In the genomic region with DNA sequence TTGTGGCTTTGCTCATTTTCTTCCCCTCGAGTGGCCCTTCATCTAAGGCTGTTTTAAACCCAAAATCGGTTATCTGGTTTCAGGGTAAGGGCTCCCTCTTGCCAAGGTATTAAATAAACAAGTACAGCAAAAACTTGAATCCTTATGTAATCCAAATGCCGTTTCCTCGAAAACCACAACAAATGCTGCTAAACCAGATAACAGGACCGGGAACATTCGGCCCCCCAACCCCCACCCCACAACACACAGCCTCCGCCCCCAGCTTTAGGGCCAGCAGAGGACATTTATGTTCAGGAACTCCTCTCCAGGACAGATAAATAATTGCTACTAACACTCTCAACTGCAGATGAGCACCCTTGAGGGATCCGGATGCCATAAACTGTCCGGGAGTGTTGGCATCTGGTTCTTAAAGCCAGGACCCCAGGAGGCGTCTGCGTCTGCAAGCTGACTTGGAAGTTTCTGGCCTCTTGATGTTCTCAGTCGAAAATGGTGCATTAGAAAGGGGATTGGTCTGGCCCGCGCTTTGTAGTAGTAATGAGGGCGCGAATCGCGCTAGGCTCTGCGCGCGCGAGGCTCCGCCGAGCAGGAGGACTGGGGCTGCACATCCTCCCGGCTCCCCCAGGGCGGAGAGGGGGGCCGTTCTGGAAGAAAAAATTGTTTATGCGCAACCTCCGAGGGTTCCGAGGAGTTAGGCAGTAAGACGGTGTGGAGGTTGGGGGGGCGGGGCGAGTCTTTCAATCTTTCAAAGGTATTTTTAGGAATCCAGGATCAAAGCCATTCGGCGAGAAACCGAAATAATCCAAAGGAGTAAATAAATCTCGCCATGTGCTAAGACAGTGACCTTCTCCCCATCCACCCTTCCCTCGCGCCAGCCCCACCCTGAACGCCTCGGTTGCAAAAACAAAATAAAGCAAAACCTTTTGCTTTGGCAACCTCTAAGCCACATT, we compare ENCODE assay signal across 1 cellular context.
TF ChIP-seq lines count a peak whose summit lies in the region.

No MANE protein-coding gene starts in this region.

TF ChIP-seq in HepG2, 621 proteins besides CTCF, POLR2A, EP300 and RAD21 (continued from another document and continues in another):
- TF ChIP-seq ZNF256 (CRISPR knock-in tag; conservative IDR thresholded peaks at IDR 0.05) (no peak), MTA1 (CRISPR knock-in tag; IDR thresholded peaks at IDR 0.05; ENCODE audit: borderline replicate concordance) (no peak), KDM5B (CRISPR knock-in tag; IDR thresholded peaks at IDR 0.05; ENCODE audit: borderline replicate concordance) (peak; percentile 39; the same call in 1 of the 2 replicates), ZNF878 (CRISPR knock-in tag; IDR thresholded peaks at IDR 0.05) (no peak), ZFP37 (CRISPR knock-in tag; IDR thresholded peaks at IDR 0.05; ENCODE audit: borderline replicate concordance) (no peak), ZMAT3 (CRISPR knock-in tag; conservative IDR thresholded peaks at IDR 0.05) (no peak), CBX2 (IDR thresholded peaks at IDR 0.05; ENCODE audit: low read depth, low read length) (no peak), CBX2 (CRISPR knock-in tag; IDR thresholded peaks at IDR 0.05; ENCODE audit: low read depth) (no peak), FLYWCH1 (CRISPR knock-in tag; IDR thresholded peaks at IDR 0.05) (no peak), ZNF562 (CRISPR knock-in tag; IDR thresholded peaks at IDR 0.05; ENCODE audit: borderline replicate concordance) (no peak), RFX1 (IDR thresholded peaks at IDR 0.05) (no peak), RBFOX2 (IDR thresholded peaks at IDR 0.05; ENCODE audit: low read depth, low read length) (peak; percentile 19; the same call in 1 of the 2 replicates), ZNF225 (CRISPR knock-in tag; IDR thresholded peaks at IDR 0.05) (0 out of 2 replicates have a peak, but pooled peaks have one; percentile 40), HIVEP1 (CRISPR knock-in tag; IDR thresholded peaks at IDR 0.05) (0 out of 2 replicates have a peak, but pooled peaks have one; percentile 52), AGO1 (IDR thresholded peaks at IDR 0.05; ENCODE audit: low read depth, low read length, poor library complexity, severe bottlenecking) (no peak), ZNF441 (CRISPR knock-in tag; IDR thresholded peaks at IDR 0.05; ENCODE audit: borderline replicate concordance) (no peak), CHD4 (IDR thresholded peaks at IDR 0.05; ENCODE audit: borderline replicate concordance, low read length) (peak; percentile 65; the same call in 1 of the 2 replicates), CREM (IDR thresholded peaks at IDR 0.05) (0 out of 2 replicates have a peak, but pooled peaks have one; percentile 13), CREM (CRISPR knock-in tag; IDR thresholded peaks at IDR 0.05) (no peak), ZNF777 (CRISPR knock-in tag; IDR thresholded peaks at IDR 0.05) (no peak), SIX1 (CRISPR knock-in tag; IDR thresholded peaks at IDR 0.05; ENCODE audit: borderline replicate concordance) (no peak)
- TF ChIP-seq, protein P1, sequence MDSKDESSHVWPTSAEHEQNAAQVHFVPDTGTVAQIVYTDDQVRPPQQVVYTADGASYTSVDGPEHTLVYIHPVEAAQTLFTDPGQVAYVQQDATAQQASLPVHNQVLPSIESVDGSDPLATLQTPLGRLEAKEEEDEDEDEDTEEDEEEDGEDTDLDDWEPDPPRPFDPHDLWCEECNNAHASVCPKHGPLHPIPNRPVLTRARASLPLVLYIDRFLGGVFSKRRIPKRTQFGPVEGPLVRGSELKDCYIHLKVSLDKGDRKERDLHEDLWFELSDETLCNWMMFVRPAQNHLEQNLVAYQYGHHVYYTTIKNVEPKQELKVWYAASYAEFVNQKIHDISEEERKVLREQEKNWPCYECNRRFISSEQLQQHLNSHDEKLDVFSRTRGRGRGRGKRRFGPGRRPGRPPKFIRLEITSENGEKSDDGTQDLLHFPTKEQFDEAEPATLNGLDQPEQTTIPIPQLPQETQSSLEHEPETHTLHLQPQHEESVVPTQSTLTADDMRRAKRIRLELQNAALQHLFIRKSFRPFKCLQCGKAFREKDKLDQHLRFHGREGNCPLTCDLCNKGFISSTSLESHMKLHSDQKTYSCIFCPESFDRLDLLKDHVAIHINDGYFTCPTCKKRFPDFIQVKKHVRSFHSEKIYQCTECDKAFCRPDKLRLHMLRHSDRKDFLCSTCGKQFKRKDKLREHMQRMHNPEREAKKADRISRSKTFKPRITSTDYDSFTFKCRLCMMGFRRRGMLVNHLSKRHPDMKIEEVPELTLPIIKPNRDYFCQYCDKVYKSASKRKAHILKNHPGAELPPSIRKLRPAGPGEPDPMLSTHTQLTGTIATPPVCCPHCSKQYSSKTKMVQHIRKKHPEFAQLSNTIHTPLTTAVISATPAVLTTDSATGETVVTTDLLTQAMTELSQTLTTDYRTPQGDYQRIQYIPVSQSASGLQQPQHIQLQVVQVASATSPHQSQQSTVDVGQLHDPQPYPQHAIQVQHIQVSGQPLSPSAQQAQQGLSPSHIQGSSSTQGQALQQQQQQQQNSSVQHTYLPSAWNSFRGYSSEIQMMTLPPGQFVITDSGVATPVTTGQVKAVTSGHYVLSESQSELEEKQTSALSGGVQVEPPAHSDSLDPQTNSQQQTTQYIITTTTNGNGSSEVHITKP (CRISPR knock-in tag; IDR thresholded peaks at IDR 0.05; ENCODE audit: low read depth), result 0 out of 2 replicates have a peak, but pooled peaks have one; percentile 18
- TF ChIP-seq, protein P2, sequence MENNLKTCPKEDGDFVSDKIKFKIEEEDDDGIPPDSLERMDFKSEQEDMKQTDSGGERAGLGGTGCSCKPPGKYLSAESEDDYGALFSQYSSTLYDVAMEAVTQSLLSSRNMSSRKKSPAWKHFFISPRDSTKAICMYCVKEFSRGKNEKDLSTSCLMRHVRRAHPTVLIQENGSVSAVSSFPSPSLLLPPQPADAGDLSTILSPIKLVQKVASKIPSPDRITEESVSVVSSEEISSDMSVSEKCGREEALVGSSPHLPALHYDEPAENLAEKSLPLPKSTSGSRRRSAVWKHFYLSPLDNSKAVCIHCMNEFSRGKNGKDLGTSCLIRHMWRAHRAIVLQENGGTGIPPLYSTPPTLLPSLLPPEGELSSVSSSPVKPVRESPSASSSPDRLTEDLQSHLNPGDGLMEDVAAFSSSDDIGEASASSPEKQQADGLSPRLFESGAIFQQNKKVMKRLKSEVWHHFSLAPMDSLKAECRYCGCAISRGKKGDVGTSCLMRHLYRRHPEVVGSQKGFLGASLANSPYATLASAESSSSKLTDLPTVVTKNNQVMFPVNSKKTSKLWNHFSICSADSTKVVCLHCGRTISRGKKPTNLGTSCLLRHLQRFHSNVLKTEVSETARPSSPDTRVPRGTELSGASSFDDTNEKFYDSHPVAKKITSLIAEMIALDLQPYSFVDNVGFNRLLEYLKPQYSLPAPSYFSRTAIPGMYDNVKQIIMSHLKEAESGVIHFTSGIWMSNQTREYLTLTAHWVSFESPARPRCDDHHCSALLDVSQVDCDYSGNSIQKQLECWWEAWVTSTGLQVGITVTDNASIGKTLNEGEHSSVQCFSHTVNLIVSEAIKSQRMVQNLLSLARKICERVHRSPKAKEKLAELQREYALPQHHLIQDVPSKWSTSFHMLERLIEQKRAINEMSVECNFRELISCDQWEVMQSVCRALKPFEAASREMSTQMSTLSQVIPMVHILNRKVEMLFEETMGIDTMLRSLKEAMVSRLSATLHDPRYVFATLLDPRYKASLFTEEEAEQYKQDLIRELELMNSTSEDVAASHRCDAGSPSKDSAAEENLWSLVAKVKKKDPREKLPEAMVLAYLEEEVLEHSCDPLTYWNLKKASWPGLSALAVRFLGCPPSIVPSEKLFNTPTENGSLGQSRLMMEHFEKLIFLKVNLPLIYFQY (CRISPR knock-in tag; IDR thresholded peaks at IDR 0.05; ENCODE audit: borderline replicate concordance), result no peak
- TF ChIP-seq, protein P3, sequence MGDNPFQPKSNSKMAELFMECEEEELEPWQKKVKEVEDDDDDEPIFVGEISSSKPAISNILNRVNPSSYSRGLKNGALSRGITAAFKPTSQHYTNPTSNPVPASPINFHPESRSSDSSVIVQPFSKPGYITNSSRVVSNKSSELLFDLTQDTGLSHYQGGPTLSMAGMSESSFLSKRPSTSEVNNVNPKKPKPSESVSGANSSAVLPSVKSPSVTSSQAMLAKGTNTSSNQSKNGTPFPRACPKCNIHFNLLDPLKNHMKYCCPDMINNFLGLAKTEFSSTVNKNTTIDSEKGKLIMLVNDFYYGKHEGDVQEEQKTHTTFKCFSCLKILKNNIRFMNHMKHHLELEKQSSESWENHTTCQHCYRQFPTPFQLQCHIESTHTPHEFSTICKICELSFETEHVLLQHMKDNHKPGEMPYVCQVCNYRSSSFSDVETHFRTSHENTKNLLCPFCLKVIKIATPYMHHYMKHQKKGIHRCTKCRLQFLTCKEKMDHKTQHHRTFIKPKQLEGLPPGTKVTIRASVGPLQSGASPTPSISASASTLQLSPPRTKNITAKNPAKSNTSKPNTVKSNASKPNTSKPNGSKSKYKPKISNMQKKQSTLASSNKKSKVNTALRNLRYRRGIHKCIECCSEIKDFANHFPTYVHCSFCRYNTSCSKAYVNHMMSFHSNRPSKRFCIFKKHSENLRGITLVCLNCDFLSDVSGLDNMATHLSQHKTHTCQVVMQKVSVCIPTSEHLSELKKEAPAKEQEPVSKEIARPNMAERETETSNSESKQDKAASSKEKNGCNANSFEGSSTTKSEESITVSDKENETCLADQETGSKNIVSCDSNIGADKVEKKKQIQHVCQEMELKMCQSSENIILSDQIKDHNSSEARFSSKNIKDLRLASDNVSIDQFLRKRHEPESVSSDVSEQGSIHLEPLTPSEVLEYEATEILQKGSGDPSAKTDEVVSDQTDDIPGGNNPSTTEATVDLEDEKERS (CRISPR knock-in tag; IDR thresholded peaks at IDR 0.05), result peak; percentile 51; the same call in 1 of the 2 replicates
- TF ChIP-seq, protein P4, sequence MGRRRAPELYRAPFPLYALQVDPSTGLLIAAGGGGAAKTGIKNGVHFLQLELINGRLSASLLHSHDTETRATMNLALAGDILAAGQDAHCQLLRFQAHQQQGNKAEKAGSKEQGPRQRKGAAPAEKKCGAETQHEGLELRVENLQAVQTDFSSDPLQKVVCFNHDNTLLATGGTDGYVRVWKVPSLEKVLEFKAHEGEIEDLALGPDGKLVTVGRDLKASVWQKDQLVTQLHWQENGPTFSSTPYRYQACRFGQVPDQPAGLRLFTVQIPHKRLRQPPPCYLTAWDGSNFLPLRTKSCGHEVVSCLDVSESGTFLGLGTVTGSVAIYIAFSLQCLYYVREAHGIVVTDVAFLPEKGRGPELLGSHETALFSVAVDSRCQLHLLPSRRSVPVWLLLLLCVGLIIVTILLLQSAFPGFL (CRISPR knock-in tag; IDR thresholded peaks at IDR 0.05), result no peak
- TF ChIP-seq, protein P5, sequence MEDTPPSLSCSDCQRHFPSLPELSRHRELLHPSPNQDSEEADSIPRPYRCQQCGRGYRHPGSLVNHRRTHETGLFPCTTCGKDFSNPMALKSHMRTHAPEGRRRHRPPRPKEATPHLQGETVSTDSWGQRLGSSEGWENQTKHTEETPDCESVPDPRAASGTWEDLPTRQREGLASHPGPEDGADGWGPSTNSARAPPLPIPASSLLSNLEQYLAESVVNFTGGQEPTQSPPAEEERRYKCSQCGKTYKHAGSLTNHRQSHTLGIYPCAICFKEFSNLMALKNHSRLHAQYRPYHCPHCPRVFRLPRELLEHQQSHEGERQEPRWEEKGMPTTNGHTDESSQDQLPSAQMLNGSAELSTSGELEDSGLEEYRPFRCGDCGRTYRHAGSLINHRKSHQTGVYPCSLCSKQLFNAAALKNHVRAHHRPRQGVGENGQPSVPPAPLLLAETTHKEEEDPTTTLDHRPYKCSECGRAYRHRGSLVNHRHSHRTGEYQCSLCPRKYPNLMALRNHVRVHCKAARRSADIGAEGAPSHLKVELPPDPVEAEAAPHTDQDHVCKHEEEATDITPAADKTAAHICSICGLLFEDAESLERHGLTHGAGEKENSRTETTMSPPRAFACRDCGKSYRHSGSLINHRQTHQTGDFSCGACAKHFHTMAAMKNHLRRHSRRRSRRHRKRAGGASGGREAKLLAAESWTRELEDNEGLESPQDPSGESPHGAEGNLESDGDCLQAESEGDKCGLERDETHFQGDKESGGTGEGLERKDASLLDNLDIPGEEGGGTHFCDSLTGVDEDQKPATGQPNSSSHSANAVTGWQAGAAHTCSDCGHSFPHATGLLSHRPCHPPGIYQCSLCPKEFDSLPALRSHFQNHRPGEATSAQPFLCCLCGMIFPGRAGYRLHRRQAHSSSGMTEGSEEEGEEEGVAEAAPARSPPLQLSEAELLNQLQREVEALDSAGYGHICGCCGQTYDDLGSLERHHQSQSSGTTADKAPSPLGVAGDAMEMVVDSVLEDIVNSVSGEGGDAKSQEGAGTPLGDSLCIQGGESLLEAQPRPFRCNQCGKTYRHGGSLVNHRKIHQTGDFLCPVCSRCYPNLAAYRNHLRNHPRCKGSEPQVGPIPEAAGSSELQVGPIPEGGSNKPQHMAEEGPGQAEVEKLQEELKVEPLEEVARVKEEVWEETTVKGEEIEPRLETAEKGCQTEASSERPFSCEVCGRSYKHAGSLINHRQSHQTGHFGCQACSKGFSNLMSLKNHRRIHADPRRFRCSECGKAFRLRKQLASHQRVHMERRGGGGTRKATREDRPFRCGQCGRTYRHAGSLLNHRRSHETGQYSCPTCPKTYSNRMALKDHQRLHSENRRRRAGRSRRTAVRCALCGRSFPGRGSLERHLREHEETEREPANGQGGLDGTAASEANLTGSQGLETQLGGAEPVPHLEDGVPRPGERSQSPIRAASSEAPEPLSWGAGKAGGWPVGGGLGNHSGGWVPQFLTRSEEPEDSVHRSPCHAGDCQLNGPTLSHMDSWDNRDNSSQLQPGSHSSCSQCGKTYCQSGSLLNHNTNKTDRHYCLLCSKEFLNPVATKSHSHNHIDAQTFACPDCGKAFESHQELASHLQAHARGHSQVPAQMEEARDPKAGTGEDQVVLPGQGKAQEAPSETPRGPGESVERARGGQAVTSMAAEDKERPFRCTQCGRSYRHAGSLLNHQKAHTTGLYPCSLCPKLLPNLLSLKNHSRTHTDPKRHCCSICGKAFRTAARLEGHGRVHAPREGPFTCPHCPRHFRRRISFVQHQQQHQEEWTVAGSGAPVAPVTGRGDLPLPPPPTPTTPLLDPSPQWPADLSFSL (CRISPR knock-in tag; IDR thresholded peaks at IDR 0.05), result no peak
- TF ChIP-seq, protein P6, sequence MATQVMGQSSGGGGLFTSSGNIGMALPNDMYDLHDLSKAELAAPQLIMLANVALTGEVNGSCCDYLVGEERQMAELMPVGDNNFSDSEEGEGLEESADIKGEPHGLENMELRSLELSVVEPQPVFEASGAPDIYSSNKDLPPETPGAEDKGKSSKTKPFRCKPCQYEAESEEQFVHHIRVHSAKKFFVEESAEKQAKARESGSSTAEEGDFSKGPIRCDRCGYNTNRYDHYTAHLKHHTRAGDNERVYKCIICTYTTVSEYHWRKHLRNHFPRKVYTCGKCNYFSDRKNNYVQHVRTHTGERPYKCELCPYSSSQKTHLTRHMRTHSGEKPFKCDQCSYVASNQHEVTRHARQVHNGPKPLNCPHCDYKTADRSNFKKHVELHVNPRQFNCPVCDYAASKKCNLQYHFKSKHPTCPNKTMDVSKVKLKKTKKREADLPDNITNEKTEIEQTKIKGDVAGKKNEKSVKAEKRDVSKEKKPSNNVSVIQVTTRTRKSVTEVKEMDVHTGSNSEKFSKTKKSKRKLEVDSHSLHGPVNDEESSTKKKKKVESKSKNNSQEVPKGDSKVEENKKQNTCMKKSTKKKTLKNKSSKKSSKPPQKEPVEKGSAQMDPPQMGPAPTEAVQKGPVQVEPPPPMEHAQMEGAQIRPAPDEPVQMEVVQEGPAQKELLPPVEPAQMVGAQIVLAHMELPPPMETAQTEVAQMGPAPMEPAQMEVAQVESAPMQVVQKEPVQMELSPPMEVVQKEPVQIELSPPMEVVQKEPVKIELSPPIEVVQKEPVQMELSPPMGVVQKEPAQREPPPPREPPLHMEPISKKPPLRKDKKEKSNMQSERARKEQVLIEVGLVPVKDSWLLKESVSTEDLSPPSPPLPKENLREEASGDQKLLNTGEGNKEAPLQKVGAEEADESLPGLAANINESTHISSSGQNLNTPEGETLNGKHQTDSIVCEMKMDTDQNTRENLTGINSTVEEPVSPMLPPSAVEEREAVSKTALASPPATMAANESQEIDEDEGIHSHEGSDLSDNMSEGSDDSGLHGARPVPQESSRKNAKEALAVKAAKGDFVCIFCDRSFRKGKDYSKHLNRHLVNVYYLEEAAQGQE (IDR thresholded peaks at IDR 0.05; ENCODE audit: borderline replicate concordance in 1 of 2, low read depth in 1 of 2, low read length in 2 of 2), result no peak
